ENCODE assay signal across 22 cellular contexts in the genomic region with DNA sequence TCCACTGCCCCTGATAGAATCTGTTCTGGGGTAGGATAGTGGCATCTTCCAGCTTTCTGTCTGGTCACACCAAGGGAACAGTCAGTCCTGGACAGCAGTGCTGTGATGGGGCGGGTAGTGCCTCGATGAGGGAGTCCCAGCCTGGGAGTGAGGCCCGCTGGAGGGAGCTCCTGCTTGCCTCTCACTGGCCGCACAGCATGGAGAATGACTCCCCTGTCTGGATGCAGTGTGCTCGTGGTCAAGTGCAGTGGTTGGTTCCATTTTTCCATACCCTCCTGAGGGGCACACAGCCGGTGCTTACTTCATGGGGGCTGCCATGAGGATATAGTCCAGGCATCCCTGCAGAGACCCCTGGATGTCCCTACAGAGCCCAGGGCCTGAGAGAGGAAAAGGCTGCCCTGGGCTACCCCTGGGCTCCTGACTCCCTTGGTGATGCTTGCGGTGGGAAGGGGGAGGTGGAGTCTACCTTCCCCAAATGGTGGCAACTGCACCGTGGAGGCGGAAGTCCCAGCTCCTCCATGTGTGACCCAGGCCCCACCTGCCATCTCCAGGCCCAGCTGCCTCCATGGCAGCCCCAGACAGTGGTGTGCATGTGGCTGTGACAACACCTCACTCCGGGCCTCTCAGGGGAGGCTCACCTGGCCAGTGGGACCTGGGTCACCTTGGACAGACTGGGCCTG.
"Had no signal": no experiment of that assay in that cellular context is flagged by ENCODE, and none has a peak within 500 bp of the region (broad histone marks: within the 10 kb centered on the region; RNA-seq: fewer than 3 reads in every experiment).

No MANE protein-coding gene starts in this region.

- H3K27ac Mint-ChIP-seq: activated CD8-positive, alpha-beta T cell treated with anti-CD3 and anti-CD28 coated beads, Interleukin-2, amount 10 ng/mL, durations not matched to agents 7 days and 5 days; activated naive CD4-positive, alpha-beta T cell treated with anti-CD3 and anti-CD28 coated beads, Interleukin-2, amount 50 U/mL, for 24 hours; T-helper 17 cell; WTC11 had no signal

- ATAC-seq: activated CD8-positive, alpha-beta T cell treated with anti-CD3 and anti-CD28 coated beads, Interleukin-2, amount 10 ng/mL, durations not matched to agents 7 days and 5 days; T-helper 17 cell; WTC11 had no signal

- DNase-seq: activated CD4-positive, alpha-beta T cell treated with anti-CD3 and anti-CD28 coated beads for 48 hours; activated CD4-positive, alpha-beta T cell treated with anti-CD3 and anti-CD28 coated beads, Interleukin-2, amount 50 U/mL, for 4 hours; activated CD4-positive, CD25-positive, alpha-beta regulatory T cell treated with anti-CD3 and anti-CD28 coated beads, Interleukin-2, amount 50 U/mL, for 72 hours; activated CD8-positive, alpha-beta memory T cell treated with anti-CD3 and anti-CD28 coated beads, Interleukin-2, amount 50 U/mL, for 48 hours; activated CD8-positive, alpha-beta T cell treated with anti-CD3 and anti-CD28 coated beads, Interleukin-2, amount 10 ng/mL, durations not matched to agents 7 days and 5 days; activated naive CD4-positive, alpha-beta T cell; activated T-cell treated with anti-CD3 and anti-CD28 coated beads, Interleukin-2, amount 50 U/mL, for 1 hour; aorta; caudate nucleus; MG63; NCI-H1105 treated with DMSO at 0.1 percent for 48 hours; NCI-H1436 treated with DMSO at 0.1 percent for 48 hours; NCI-H187; NCI-H2081; NCI-H510A treated with DMSO at 0.1 percent for 48 hours; SIG-M5; T-helper 17 cell; T-helper 9 cell had no signal

- H3K36me3 ChIP-seq: breast epithelium, MG63 had no signal

- H3K27me3 ChIP-seq: breast epithelium, MG63 had no signal

- H3K4me1 Mint-ChIP-seq: activated naive CD4-positive, alpha-beta T cell treated with anti-CD3 and anti-CD28 coated beads, Interleukin-2, amount 50 U/mL, for 24 hours; WTC11 had no signal

- H3K4me3 Mint-ChIP-seq: activated CD8-positive, alpha-beta T cell treated with anti-CD3 and anti-CD28 coated beads, Interleukin-2, amount 10 ng/mL, durations not matched to agents 7 days and 5 days; activated naive CD4-positive, alpha-beta T cell treated with anti-CD3 and anti-CD28 coated beads, Interleukin-2, amount 50 U/mL, for 24 hours; T-helper 17 cell; WTC11 had no signal

- H3K4me3 ChIP-seq: breast epithelium, MG63, PC-9 had no signal

- H3K4me2 ChIP-seq: PC-9 had no signal

- H3K9me3 ChIP-seq: breast epithelium, MG63 had no signal

- H3K4me1 ChIP-seq: breast epithelium had no signal

- H2AFZ ChIP-seq: PC-9 had no signal

- H3K9me3 Mint-ChIP-seq: activated naive CD4-positive, alpha-beta T cell treated with anti-CD3 and anti-CD28 coated beads, Interleukin-2, amount 50 U/mL, for 24 hours; WTC11 had no signal

- H3K27me3 Mint-ChIP-seq: activated naive CD4-positive, alpha-beta T cell treated with anti-CD3 and anti-CD28 coated beads, Interleukin-2, amount 50 U/mL, for 24 hours had no signal

- H3K27ac ChIP-seq: breast epithelium, PC-9 had no signal

- H3K36me3 Mint-ChIP-seq: activated naive CD4-positive, alpha-beta T cell treated with anti-CD3 and anti-CD28 coated beads, Interleukin-2, amount 50 U/mL, for 24 hours had no signal
